Comparison of ENCODE assay signal across 10 cellular contexts in the genomic region with DNA sequence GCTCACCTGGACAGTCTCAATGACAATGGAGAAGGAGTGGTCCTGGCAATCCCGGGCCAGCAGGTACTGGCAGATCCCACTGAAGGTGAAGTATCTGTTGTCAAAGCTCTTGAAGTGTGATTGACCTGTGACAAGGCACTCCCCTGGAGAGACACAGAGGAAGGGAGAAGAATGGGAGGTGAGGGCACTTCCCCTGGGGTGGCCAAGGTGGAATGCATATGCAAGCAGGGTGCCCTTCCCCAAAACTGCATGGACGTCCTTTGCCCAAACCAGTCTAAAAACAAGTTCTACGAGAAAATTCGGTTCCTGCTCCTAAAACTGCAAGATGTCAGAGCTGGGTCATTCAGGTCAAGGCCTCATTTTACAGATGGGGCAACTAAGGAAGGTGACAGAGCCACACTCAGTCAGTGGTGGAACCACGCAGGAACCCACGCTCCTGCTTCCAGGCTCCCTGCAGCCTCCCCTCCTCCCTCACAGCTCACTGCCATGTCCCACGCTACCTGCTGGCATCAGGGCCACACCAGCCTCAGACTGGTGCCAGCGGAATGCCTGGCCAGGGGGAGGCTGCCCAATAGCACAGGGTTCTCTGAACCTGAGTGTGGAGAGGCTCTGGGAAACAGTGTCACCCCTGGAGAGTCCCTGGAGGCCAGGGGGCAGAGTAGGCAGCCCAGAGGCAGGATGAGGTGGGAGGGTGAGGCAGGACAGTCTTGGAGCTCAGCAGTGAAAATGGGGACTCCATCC.
"Had no signal": no experiment of that assay in that cellular context is flagged by ENCODE, and none has a peak within 500 bp of the region (broad histone marks: within the 10 kb centered on the region; RNA-seq: fewer than 3 reads in every experiment).

No MANE protein-coding gene starts in this region.

- FAIRE-seq: colon had no signal

- H3K27ac ChIP-seq: right lobe of liver had no signal

- H3K27me3 ChIP-seq: right lobe of liver had no signal

- DNase-seq: activated CD4-positive, alpha-beta T cell treated with anti-CD3 and anti-CD28 coated beads, Interleukin-2, amount 50 U/mL, for 1 hour; activated CD8-positive, alpha-beta memory T cell treated with anti-CD3 and anti-CD28 coated beads for 24 hours; activated gamma-delta T cell treated with Interleukin-2 at 50 U/mL for 16 hours; amniotic stem cell; foreskin melanocyte; kidney glomerular epithelial cell; nephron progenitor cell; spleen had no signal

- H3K9me3 ChIP-seq: right lobe of liver, spleen had no signal

- H3K4me3 ChIP-seq: right lobe of liver, spleen had no signal

- H3K36me3 ChIP-seq: right lobe of liver had no signal
